ENCODE assay signal across 13 cellular contexts in genomic region chr7:112022128-112022527, GRCh38.
"Had no signal": no experiment of that assay in that cellular context is flagged by ENCODE, and none has a peak within 500 bp of the region (broad histone marks: within the 10 kb centered on the region; RNA-seq: fewer than 3 reads in every experiment).

No MANE protein-coding gene starts in this region.

- H3K9me3 Mint-ChIP-seq: activated naive CD4-positive, alpha-beta T cell treated with anti-CD3 and anti-CD28 coated beads, Interleukin-2, amount 50 U/mL, for 72 hours; activated T-cell treated with anti-CD3 and anti-CD28 coated beads, Interleukin-2, amount 50 U/mL, for 24 hours; mesothelial cell of epicardium had no signal

- DNase-seq: activated effector memory CD4-positive, alpha-beta T cell treated with Interleukin-2 at 50 U/mL for 16 hours; activated T-cell treated with anti-CD3 and anti-CD28 coated beads, Interleukin-2, amount 50 U/mL, for 24 hours; anterior cingulate cortex; naive B cell; pancreas; stimulated activated naive CD4-positive, alpha-beta T cell; T-helper 2 cell had no signal

- H3K36me3 ChIP-seq: pancreas had no signal

- H3K4me2 ChIP-seq: smooth muscle cell had no signal

- H3K4me3 ChIP-seq: pancreas, smooth muscle cell had no signal

- H3K27ac Mint-ChIP-seq: activated naive CD4-positive, alpha-beta T cell treated with anti-CD3 and anti-CD28 coated beads, Interleukin-2, amount 50 U/mL, for 72 hours; activated T-cell treated with anti-CD3 and anti-CD28 coated beads, Interleukin-2, amount 50 U/mL, for 24 hours; mesothelial cell of epicardium; naive B cell had no signal

- H3K36me3 Mint-ChIP-seq: activated naive CD4-positive, alpha-beta T cell treated with anti-CD3 and anti-CD28 coated beads, Interleukin-2, amount 50 U/mL, for 72 hours; mesothelial cell of epicardium; naive B cell had no signal

- H3K4me1 Mint-ChIP-seq: naive B cell had no signal

- H3K9me3 ChIP-seq: pancreas had no signal

- H3K27ac ChIP-seq: pancreas had no signal

- H3K4me3 Mint-ChIP-seq: activated T-cell treated with anti-CD3 and anti-CD28 coated beads, Interleukin-2, amount 50 U/mL, for 24 hours; mesothelial cell of epicardium; naive B cell had no signal

- ATAC-seq: activated CD4-positive, CD25-positive, alpha-beta regulatory T cell treated with anti-CD3 and anti-CD28 coated beads, Interleukin-2, amount 50 U/mL, for 24 hours; activated naive CD4-positive, alpha-beta T cell treated with anti-CD3 and anti-CD28 coated beads, Interleukin-2, amount 50 U/mL, for 72 hours; esophagus mucosa; left lobe of liver; pancreas had no signal

- H3K27me3 ChIP-seq: pancreas had no signal

- FAIRE-seq: pancreas had no signal
